17 cellular contexts compared by ENCODE assay signal in the genomic region with DNA sequence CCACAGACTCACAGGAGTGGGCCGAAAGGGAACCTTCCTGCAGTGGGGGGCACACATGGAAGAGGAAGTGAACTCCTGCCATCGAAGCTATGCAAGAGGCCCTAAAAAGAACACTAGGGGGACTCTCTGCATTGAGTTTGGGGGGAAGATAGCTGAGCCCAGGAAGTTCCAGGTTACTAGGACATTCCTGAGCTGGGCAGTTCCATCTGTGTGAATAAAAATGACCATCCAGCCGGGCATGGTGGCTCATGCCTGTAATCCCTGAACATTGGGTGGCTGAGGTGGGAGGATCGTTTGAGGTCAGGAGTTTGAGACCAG.
DNase-seq lines count a peak whose midpoint lies in the region; ATAC-seq, FAIRE-seq and TF ChIP-seq lines count a peak whose summit lies in the region.
"Had no signal": no experiment of that assay in that cellular context is flagged by ENCODE, and none has a peak within 500 bp of the region (broad histone marks: within the 10 kb centered on the region; RNA-seq: fewer than 3 reads in every experiment).

No MANE protein-coding gene starts in this region.

- H3K27me3 ChIP-seq in HepG2 (ENCODE audit: control insufficient read depth in 1 of 2, insufficient read depth in 2 of 2, low read length in 2 of 2) (peaks cover 0 to 10% of the 10 kb centered on the region in 2 experiments; a peak in 2 of 5 replicates), right lobe of liver (no peaks in the 10 kb centered on the region), uterus (no peaks in the 10 kb centered on the region)

- H3K36me3 ChIP-seq in HepG2 (replicated peaks in 1 of 2; ENCODE audit: control insufficient read depth in 1 of 2, insufficient read depth in 2 of 2, low read length in 2 of 2) (no peaks in the 10 kb centered on the region), right lobe of liver (no peaks in the 10 kb centered on the region), uterus (no peaks in the 10 kb centered on the region)

- no peak for FAIRE-seq in HepG2 (lab: Jason Lieb, UNC)

- H3K4me3 ChIP-seq in HepG2 (replicated peaks in 1 of 3; ENCODE audit: insufficient read depth in 1 of 3, low read depth in 2 of 3, low read length in 3 of 3) (no peak overlapping the region), right lobe of liver (no peak overlapping the region), foreskin fibroblast (ENCODE audit: low read depth in 1 of 2, low read length in 2 of 2) (no peak overlapping the region), uterus (no peak overlapping the region)

- H3K4me2 ChIP-seq in HepG2 (ENCODE audit: low read depth, low read length) = no peak overlapping the region
- H3K4me2 ChIP-seq: KMS-11 had no signal

- ATAC-seq in HepG2 (no peak), right lobe of liver (no peak), SK-N-SH treated with all-trans-retinoic acid at 6 μM for 48 hours (peak; percentile 39)
- ATAC-seq: PC-3 had no signal

- no peak for DNase-seq in HepG2 (ENCODE audit: low spot score)
- no peak for DNase-seq in right lobe of liver
- peak; percentile 23 to 63 for DNase-seq in foreskin fibroblast
- no peak for DNase-seq in uterus
- no peak for DNase-seq in activated CD4-positive, alpha-beta T cell treated with anti-CD3 and anti-CD28 coated beads, Interleukin-2, amount 50 U/mL, for 4 hours
- no peak for DNase-seq in NCI-H2029 treated with DMSO at 0.1 percent for 48 hours (lab: John Stamatoyannopoulos, UW)
- DNase-seq in NOMO-1 treated with DMSO at 0.1 percent for 48 hours (lab: John Stamatoyannopoulos, UW; ENCODE audit: unreplicated experiment) = no peak
- DNase-seq: activated CD4-positive, alpha-beta memory T cell treated with anti-CD3 and anti-CD28 coated beads, Interleukin-2, amount 10 ng/mL, durations not matched to agents 7 days and 5 days; activated naive CD4-positive, alpha-beta T cell treated with anti-CD3 and anti-CD28 coated beads, Interleukin-2, amount 10 ng/mL, durations not matched to agents 7 days and 5 days; AML-193; GDM1; NCI-H2081; occipital lobe; PC-3; T-helper 2 cell had no signal

- H3K4me1 ChIP-seq in HepG2 (ENCODE audit: insufficient read depth, low read length) (peaks cover 13% of the 10 kb centered on the region), right lobe of liver (no peaks in the 10 kb centered on the region), uterus (peaks cover 0 to 16% of the 10 kb centered on the region in 2 donors)

- H2AFZ ChIP-seq in HepG2 (ENCODE audit: low read length) = no peak overlapping the region

- TF ChIP-seq POLR2A in HepG2 (IDR thresholded peaks at IDR 0.05; ENCODE audit: insufficient read depth in 1 of 2, low read depth in 2 of 2, low read length in 2 of 2) (no peak), right lobe of liver (IDR thresholded peaks at IDR 0.05) (no peak), uterus (IDR thresholded peaks at IDR 0.05) (no peak)

- TF ChIP-seq EP300 in HepG2 (IDR thresholded peaks at IDR 0.05; ENCODE audit: low read depth in 2 of 2, low read length in 2 of 2) (no peak), HepG2 (CRISPR knock-in tag; IDR thresholded peaks at IDR 0.05; ENCODE audit: borderline replicate concordance) (no peak)

- 12% methylated on average over 4 of the region's 4 CpGs for WGBS in HepG2 (ENCODE audit: low lambda C conversion rate)
- 42% methylated on average over 4 of the region's 4 CpGs for WGBS in right lobe of liver (ENCODE audit: insufficient coverage, low coverage, low lambda C conversion rate, missing lambda C conversion rate)

- H3K27ac ChIP-seq in HepG2 (ENCODE audit: extremely low read length, insufficient read depth, low read length) = no peak overlapping the region
- H3K27ac ChIP-seq in right lobe of liver = no peak overlapping the region
- H3K27ac ChIP-seq in uterus = peak overlapping the region in 1 of 2 donors; percentile 54
- H3K27ac ChIP-seq: KMS-11 had no signal

- no TSS peak for BruUV-seq in HepG2 (replicated peaks; lab: Mats Ljungman, UMichigan)

- 0 out of 2 replicates have a peak, but pooled peaks have one; percentile 18 for TF ChIP-seq CTCF in HepG2 (CRISPR knock-in tag; IDR thresholded peaks at IDR 0.05)
- no peak for TF ChIP-seq CTCF in right lobe of liver (IDR thresholded peaks at IDR 0.05)
- peak; percentile 29 for TF ChIP-seq CTCF in foreskin fibroblast (IDR thresholded peaks at IDR 0.05; ENCODE audit: low read depth, low read length)
- TF ChIP-seq CTCF in uterus (IDR thresholded peaks at IDR 0.05) = peak; percentile 8 to 25 (median 17)

- H3K9me3 ChIP-seq in HepG2 (ENCODE audit: low read length) (peaks cover 40% of the 10 kb centered on the region), right lobe of liver (peaks cover 0 to 3% (median 0%) of the 10 kb centered on the region in 4 donors), uterus (peaks cover 4 to 6% of the 10 kb centered on the region in 2 donors)

- POLR2A ChIA-PET in HepG2 (lab: Yijun Ruan, JAX) = no interaction called here

- in situ Hi-C loops in HepG2 (cut with HindIII; ENCODE audit: extremely low pct_ligation_motif_present, low pct_unique_long_range_greater_than_20kb) = no loop called here

- TF ChIP-seq RAD21 in HepG2 (CRISPR knock-in tag; IDR thresholded peaks at IDR 0.05) = no peak

- CTCF ChIA-PET in HepG2 (lab: Yijun Ruan, JAX; ENCODE audit: low intra/inter-chr PET ratio, low total read pairs) = no interaction called here

- intact Hi-C loops in HepG2 (cut with micrococcal nuclease; ENCODE audit: unreplicated experiment) (no loop called here), right lobe of liver (cut with DNase I) (no loop called here), uterus (cut with DNase I; ENCODE audit: low total_unique reads) (no loop called here)

- no peaks in the 10 kb centered on the region for H3K79me2 ChIP-seq in HepG2 (ENCODE audit: insufficient read depth, low read length)

- H3K9ac ChIP-seq in HepG2 (ENCODE audit: insufficient read depth, low read depth, low read length) = no peak overlapping the region
- H3K9ac ChIP-seq: KMS-11 had no signal

- H4K20me1 ChIP-seq in HepG2 (ENCODE audit: insufficient read depth, low read length) = no peaks in the 10 kb centered on the region

TF ChIP-seq in HepG2, 621 proteins besides CTCF, POLR2A, EP300 and RAD21 (continues in another document):
- no peak for TF ChIP-seq ZNF530 (CRISPR knock-in tag; IDR thresholded peaks at IDR 0.05; ENCODE audit: low read depth)
- no peak for TF ChIP-seq ZFP36 (IDR thresholded peaks at IDR 0.05; ENCODE audit: borderline replicate concordance, low read depth, low read length, partially characterized antibody)
- no peak for TF ChIP-seq ZC3H4 (CRISPR knock-in tag; IDR thresholded peaks at IDR 0.05; ENCODE audit: borderline replicate concordance)
- TF ChIP-seq, protein P1, sequence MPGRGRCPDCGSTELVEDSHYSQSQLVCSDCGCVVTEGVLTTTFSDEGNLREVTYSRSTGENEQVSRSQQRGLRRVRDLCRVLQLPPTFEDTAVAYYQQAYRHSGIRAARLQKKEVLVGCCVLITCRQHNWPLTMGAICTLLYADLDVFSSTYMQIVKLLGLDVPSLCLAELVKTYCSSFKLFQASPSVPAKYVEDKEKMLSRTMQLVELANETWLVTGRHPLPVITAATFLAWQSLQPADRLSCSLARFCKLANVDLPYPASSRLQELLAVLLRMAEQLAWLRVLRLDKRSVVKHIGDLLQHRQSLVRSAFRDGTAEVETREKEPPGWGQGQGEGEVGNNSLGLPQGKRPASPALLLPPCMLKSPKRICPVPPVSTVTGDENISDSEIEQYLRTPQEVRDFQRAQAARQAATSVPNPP (CRISPR knock-in tag; IDR thresholded peaks at IDR 0.05) = no peak
- TF ChIP-seq, protein P2, sequence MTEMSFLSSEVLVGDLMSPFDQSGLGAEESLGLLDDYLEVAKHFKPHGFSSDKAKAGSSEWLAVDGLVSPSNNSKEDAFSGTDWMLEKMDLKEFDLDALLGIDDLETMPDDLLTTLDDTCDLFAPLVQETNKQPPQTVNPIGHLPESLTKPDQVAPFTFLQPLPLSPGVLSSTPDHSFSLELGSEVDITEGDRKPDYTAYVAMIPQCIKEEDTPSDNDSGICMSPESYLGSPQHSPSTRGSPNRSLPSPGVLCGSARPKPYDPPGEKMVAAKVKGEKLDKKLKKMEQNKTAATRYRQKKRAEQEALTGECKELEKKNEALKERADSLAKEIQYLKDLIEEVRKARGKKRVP (CRISPR knock-in tag; IDR thresholded peaks at IDR 0.05) = no peak

TF ChIP-seq in SK-N-SH treated with all-trans-retinoic acid at 6 μM for 48 hours, 23 proteins besides CTCF, POLR2A, EP300 and RAD21 (continues in another document):
- TF ChIP-seq, protein P3, sequence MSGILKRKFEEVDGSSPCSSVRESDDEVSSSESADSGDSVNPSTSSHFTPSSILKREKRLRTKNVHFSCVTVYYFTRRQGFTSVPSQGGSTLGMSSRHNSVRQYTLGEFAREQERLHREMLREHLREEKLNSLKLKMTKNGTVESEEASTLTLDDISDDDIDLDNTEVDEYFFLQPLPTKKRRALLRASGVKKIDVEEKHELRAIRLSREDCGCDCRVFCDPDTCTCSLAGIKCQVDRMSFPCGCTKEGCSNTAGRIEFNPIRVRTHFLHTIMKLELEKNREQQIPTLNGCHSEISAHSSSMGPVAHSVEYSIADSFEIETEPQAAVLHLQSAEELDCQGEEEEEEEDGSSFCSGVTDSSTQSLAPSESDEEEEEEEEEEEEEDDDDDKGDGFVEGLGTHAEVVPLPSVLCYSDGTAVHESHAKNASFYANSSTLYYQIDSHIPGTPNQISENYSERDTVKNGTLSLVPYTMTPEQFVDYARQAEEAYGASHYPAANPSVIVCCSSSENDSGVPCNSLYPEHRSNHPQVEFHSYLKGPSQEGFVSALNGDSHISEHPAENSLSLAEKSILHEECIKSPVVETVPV (CRISPR knock-in tag; IDR thresholded peaks at IDR 0.05) = no peak
- no peak for TF ChIP-seq ESRRG (CRISPR knock-in tag; IDR thresholded peaks at IDR 0.05)
- TF ChIP-seq, protein P4, sequence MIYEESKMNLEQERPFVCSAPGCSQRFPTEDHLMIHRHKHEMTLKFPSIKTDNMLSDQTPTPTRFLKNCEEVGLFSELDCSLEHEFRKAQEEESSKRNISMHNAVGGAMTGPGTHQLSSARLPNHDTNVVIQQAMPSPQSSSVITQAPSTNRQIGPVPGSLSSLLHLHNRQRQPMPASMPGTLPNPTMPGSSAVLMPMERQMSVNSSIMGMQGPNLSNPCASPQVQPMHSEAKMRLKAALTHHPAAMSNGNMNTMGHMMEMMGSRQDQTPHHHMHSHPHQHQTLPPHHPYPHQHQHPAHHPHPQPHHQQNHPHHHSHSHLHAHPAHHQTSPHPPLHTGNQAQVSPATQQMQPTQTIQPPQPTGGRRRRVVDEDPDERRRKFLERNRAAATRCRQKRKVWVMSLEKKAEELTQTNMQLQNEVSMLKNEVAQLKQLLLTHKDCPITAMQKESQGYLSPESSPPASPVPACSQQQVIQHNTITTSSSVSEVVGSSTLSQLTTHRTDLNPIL (CRISPR knock-in tag; IDR thresholded peaks at IDR 0.05; ENCODE audit: low read depth) = no peak
- TF ChIP-seq ZNF8 (CRISPR knock-in tag; IDR thresholded peaks at IDR 0.05) = no peak

Comparison
In these comparisons a context has a peak if more than half of its experiments do, and no peak if none do; other contexts are left out.
1. CTCF ChIP-seq: peak in HepG2 (single experiment), foreskin fibroblast (single experiment) and uterus (4 of 4); none in right lobe of liver (0 of 4).
2. DNase-seq: peak in foreskin fibroblast (2 of 2); none in HepG2 (single experiment), right lobe of liver (0 of 3), uterus (0 of 2), activated CD4-positive, alpha-beta T cell treated with anti-CD3 and anti-CD28 coated beads, Interleukin-2, amount 50 U/mL, for 4 hours (0 of 2), NCI-H2029 treated with DMSO at 0.1 percent for 48 hours (single experiment) and NOMO-1 treated with DMSO at 0.1 percent for 48 hours (single experiment).